In genomic region chr9:98555851-98556465, GRCh38 we compare ENCODE assay signal across 27 cellular contexts.
"Had no signal": no experiment of that assay in that cellular context is flagged by ENCODE, and none has a peak within 500 bp of the region (broad histone marks: within the 10 kb centered on the region; RNA-seq: fewer than 3 reads in every experiment).

No MANE protein-coding gene starts in this region.

- H3K27ac ChIP-seq: Peyer's patch, RWPE1, SJSA1 had no signal

- H3K9me3 Mint-ChIP-seq: activated CD8-positive, alpha-beta T cell treated with anti-CD3 and anti-CD28 coated beads for 36 hours; activated naive CD4-positive, alpha-beta T cell treated with anti-CD3 and anti-CD28 coated beads, Interleukin-2, amount 10 ng/mL, durations not matched to agents 7 days and 5 days; activated naive CD8-positive, alpha-beta T cell treated with anti-CD3 and anti-CD28 coated beads for 36 hours; activated T-helper 17 cell treated with anti-CD3 and anti-CD28 coated beads, Interleukin-2, amount 50 U/mL, for 72 hours; T-helper 1 cell treated with Interleukin-12 subunit alpha and Interleukin-12 subunit beta and Interleukin-4 antibody, amounts not matched to agents 30 μg/mL and 1 μg/mL, for 36 hours had no signal

- H3K4me3 ChIP-seq: K562, Peyer's patch, SJSA1 had no signal

- H3K4me1 ChIP-seq: Peyer's patch had no signal

- H3K4me1 Mint-ChIP-seq: activated naive CD4-positive, alpha-beta T cell treated with anti-CD3 and anti-CD28 coated beads, Interleukin-2, amount 10 ng/mL, durations not matched to agents 7 days and 5 days; activated naive CD8-positive, alpha-beta T cell treated with anti-CD3 and anti-CD28 coated beads for 36 hours; activated T-helper 17 cell treated with anti-CD3 and anti-CD28 coated beads, Interleukin-2, amount 50 U/mL, for 72 hours had no signal

- H3K27ac Mint-ChIP-seq: activated CD8-positive, alpha-beta T cell treated with anti-CD3 and anti-CD28 coated beads for 36 hours; activated naive CD4-positive, alpha-beta T cell treated with anti-CD3 and anti-CD28 coated beads, Interleukin-2, amount 10 ng/mL, durations not matched to agents 7 days and 5 days; activated naive CD8-positive, alpha-beta T cell treated with anti-CD3 and anti-CD28 coated beads for 36 hours; activated T-helper 17 cell treated with anti-CD3 and anti-CD28 coated beads, Interleukin-2, amount 50 U/mL, for 72 hours; T-helper 1 cell treated with Interleukin-12 subunit alpha and Interleukin-12 subunit beta and Interleukin-4 antibody, amounts not matched to agents 30 μg/mL and 1 μg/mL, for 36 hours had no signal

- H3K9me3 ChIP-seq: Peyer's patch, SJSA1 had no signal

- H3K4me3 Mint-ChIP-seq: activated CD8-positive, alpha-beta T cell treated with anti-CD3 and anti-CD28 coated beads for 36 hours; activated naive CD4-positive, alpha-beta T cell treated with anti-CD3 and anti-CD28 coated beads, Interleukin-2, amount 10 ng/mL, durations not matched to agents 7 days and 5 days; activated naive CD8-positive, alpha-beta T cell treated with anti-CD3 and anti-CD28 coated beads for 36 hours; activated T-helper 17 cell treated with anti-CD3 and anti-CD28 coated beads, Interleukin-2, amount 50 U/mL, for 72 hours; T-helper 1 cell treated with Interleukin-12 subunit alpha and Interleukin-12 subunit beta and Interleukin-4 antibody, amounts not matched to agents 30 μg/mL and 1 μg/mL, for 36 hours had no signal

- ATAC-seq: activated CD4-positive, CD25-positive, alpha-beta regulatory T cell treated with anti-CD3 and anti-CD28 coated beads, Interleukin-2, amount 50 U/mL, for 24 hours; activated CD8-positive, alpha-beta T cell treated with anti-CD3 and anti-CD28 coated beads for 36 hours; activated T-helper 17 cell treated with anti-CD3 and anti-CD28 coated beads, Interleukin-2, amount 50 U/mL, for 72 hours; K562; SK-N-SH treated with all-trans-retinoic acid at 6 μM for 48 hours had no signal

- H3K36me3 Mint-ChIP-seq: activated naive CD4-positive, alpha-beta T cell treated with anti-CD3 and anti-CD28 coated beads, Interleukin-2, amount 10 ng/mL, durations not matched to agents 7 days and 5 days; activated naive CD8-positive, alpha-beta T cell treated with anti-CD3 and anti-CD28 coated beads for 36 hours had no signal

- DNase-seq: activated CD4-positive, alpha-beta T cell treated with anti-CD3 and anti-CD28 coated beads for 4 hours; activated CD8-positive, alpha-beta T cell treated with anti-CD3 and anti-CD28 coated beads for 36 hours; activated gamma-delta T cell; activated naive CD4-positive, alpha-beta T cell treated with anti-CD3 and anti-CD28 coated beads, Interleukin-2, amount 10 ng/mL, durations not matched to agents 7 days and 5 days; activated naive CD8-positive, alpha-beta T cell treated with anti-CD3 and anti-CD28 coated beads for 36 hours; activated T-cell treated with anti-CD3 and anti-CD28 coated beads for 4 hours; activated T-cell treated with anti-CD3 and anti-CD28 coated beads, Interleukin-2, amount 50 U/mL, for 48 hours; Kasumi-1; NCI-H1048; NCI-H1417 treated with DMSO at 0.1 percent for 48 hours; NCI-H1694; NCI-H2029; NCI-H2107; NCI-H226; NCI-H510A; NCI-H526 treated with DMSO at 0.1 percent for 48 hours; NCI-H82; Peyer's patch; SHP77; SW 1271 had no signal

- H3K36me3 ChIP-seq: Peyer's patch, SJSA1 had no signal

- H3K27me3 ChIP-seq: Peyer's patch, SJSA1 had no signal
